35 cellular contexts compared by ENCODE assay signal in genomic region chr20:38477747-38478146, GRCh38.
"Had no signal": no experiment of that assay in that cellular context is flagged by ENCODE, and none has a peak within 500 bp of the region (broad histone marks: within the 10 kb centered on the region; RNA-seq: fewer than 3 reads in every experiment).

No MANE protein-coding gene starts in this region.

- H3K4me3 Mint-ChIP-seq: activated B cell treated with CpG ODN at 0.5 μM for 24 hours; activated CD4-positive, alpha-beta memory T cell treated with anti-CD3 and anti-CD28 coated beads for 36 hours; activated CD4-positive, alpha-beta T cell treated with anti-CD3 and anti-CD28 coated beads, Interleukin-2, amount 10 ng/mL, durations not matched to agents 24 days and 14 days; activated CD8-positive, alpha-beta T cell treated with anti-CD3 and anti-CD28 coated beads for 36 hours; activated naive CD4-positive, alpha-beta T cell treated with anti-CD3 and anti-CD28 coated beads for 36 hours; activated naive CD8-positive, alpha-beta T cell treated with anti-CD3 and anti-CD28 coated beads, Interleukin-2, amount 10 ng/mL, durations not matched to agents 7 days and 5 days; activated T-cell treated with anti-CD3 and anti-CD28 coated beads, Interleukin-2, amount 50 U/mL, for 4 hours; activated T-cell treated with anti-CD3 and anti-CD28 coated beads, Interleukin-2, amount 50 U/mL, for 72 hours; activated T-helper 1 cell treated with anti-CD3 and anti-CD28 coated beads, Interleukin-12 subunit alpha, Interleukin-12 subunit beta, Interleukin-2, Interleukin-4 antibody, amounts not matched to agents 30 ng/mL and 10 ng/mL and 1 ng/mL, durations not matched to agents 14 hours and 24 hours and 36 hours; activated T-helper 17 cell treated with anti-CD3 and anti-CD28 coated beads, Interleukin-2, amount 50 U/mL, for 72 hours; T-helper 1 cell treated with Interleukin-12 subunit alpha and Interleukin-12 subunit beta and Interleukin-4 antibody, amounts not matched to agents 30 μg/mL and 1 μg/mL, for 36 hours had no signal

- H3K27me3 ChIP-seq: adrenal gland, body of pancreas, brain microvascular endothelial cell, breast epithelium had no signal

- H3K4me3 ChIP-seq: adrenal gland, body of pancreas, breast epithelium had no signal

- H3K36me3 ChIP-seq: adrenal gland, breast epithelium had no signal

- H3K27ac ChIP-seq: adrenal gland, body of pancreas, brain microvascular endothelial cell, breast epithelium, VCaP had no signal

- H3K9me3 ChIP-seq: adrenal gland, body of pancreas, breast epithelium had no signal

- DNase-seq: activated B cell treated with CpG ODN at 0.5 μM for 24 hours; activated CD4-positive, alpha-beta memory T cell treated with anti-CD3 and anti-CD28 coated beads for 36 hours; activated CD4-positive, alpha-beta T cell treated with anti-CD3 and anti-CD28 coated beads for 4 hours; activated CD4-positive, alpha-beta T cell treated with anti-CD3 and anti-CD28 coated beads, Interleukin-2, amount 10 ng/mL, durations not matched to agents 24 days and 14 days; activated CD4-positive, alpha-beta T cell treated with anti-CD3 and anti-CD28 coated beads, Interleukin-2, amount 50 U/mL, for 1 hour; activated CD4-positive, alpha-beta T cell treated with anti-CD3 and anti-CD28 coated beads, Interleukin-2, amount 50 U/mL, for 4 hours; activated CD4-positive, CD25-positive, alpha-beta regulatory T cell treated with anti-CD3 and anti-CD28 coated beads, Interleukin-2, amount 50 U/mL, for 72 hours; activated CD8-positive, alpha-beta memory T cell treated with anti-CD3 and anti-CD28 coated beads, Interleukin-2, amount 50 U/mL, for 4 hours; activated CD8-positive, alpha-beta T cell treated with anti-CD3 and anti-CD28 coated beads for 36 hours; activated effector memory CD4-positive, alpha-beta T cell treated with anti-CD3 and anti-CD28 coated beads, Interleukin-2, amount 50 U/mL, for 16 hours; activated gamma-delta T cell treated with Interleukin-2 at 50 U/mL for 16 hours; activated naive CD4-positive, alpha-beta T cell; activated naive CD4-positive, alpha-beta T cell treated with anti-CD3 and anti-CD28 coated beads for 36 hours; activated naive CD4-positive, alpha-beta T cell treated with anti-CD3 and anti-CD28 coated beads, Interleukin-2, amount 50 U/mL, for 16 hours; activated naive CD8-positive, alpha-beta T cell treated with anti-CD3 and anti-CD28 coated beads, Interleukin-2, amount 10 ng/mL, durations not matched to agents 7 days and 5 days; activated T-cell treated with anti-CD3 and anti-CD28 coated beads for 4 hours; activated T-cell treated with anti-CD3 and anti-CD28 coated beads, Interleukin-2, amount 50 U/mL, for 1 hour; activated T-cell treated with anti-CD3 and anti-CD28 coated beads, Interleukin-2, amount 50 U/mL, for 4 hours; activated T-cell treated with anti-CD3 and anti-CD28 coated beads, Interleukin-2, amount 50 U/mL, for 72 hours; adrenal gland; amniotic stem cell; aorta; body of pancreas; brain microvascular endothelial cell; central memory CD4-positive, alpha-beta T cell; T-helper 1 cell; T1000 had no signal

- FAIRE-seq: astrocyte, TTC549 had no signal

- H3K9me3 Mint-ChIP-seq: activated B cell treated with CpG ODN at 0.5 μM for 24 hours; activated CD4-positive, alpha-beta memory T cell treated with anti-CD3 and anti-CD28 coated beads for 36 hours; activated CD4-positive, alpha-beta T cell treated with anti-CD3 and anti-CD28 coated beads, Interleukin-2, amount 10 ng/mL, durations not matched to agents 24 days and 14 days; activated CD8-positive, alpha-beta T cell treated with anti-CD3 and anti-CD28 coated beads for 36 hours; activated naive CD4-positive, alpha-beta T cell treated with anti-CD3 and anti-CD28 coated beads for 36 hours; activated naive CD4-positive, alpha-beta T cell treated with anti-CD3 and anti-CD28 coated beads, Interleukin-2, amount 50 U/mL, for 72 hours; activated naive CD8-positive, alpha-beta T cell treated with anti-CD3 and anti-CD28 coated beads, Interleukin-2, amount 10 ng/mL, durations not matched to agents 7 days and 5 days; activated T-cell treated with anti-CD3 and anti-CD28 coated beads, Interleukin-2, amount 50 U/mL, for 4 hours; activated T-helper 1 cell treated with anti-CD3 and anti-CD28 coated beads, Interleukin-12 subunit alpha, Interleukin-12 subunit beta, Interleukin-2, Interleukin-4 antibody, amounts not matched to agents 30 ng/mL and 10 ng/mL and 1 ng/mL, durations not matched to agents 14 hours and 24 hours and 36 hours; activated T-helper 17 cell treated with anti-CD3 and anti-CD28 coated beads, Interleukin-2, amount 50 U/mL, for 72 hours; T-helper 1 cell treated with Interleukin-12 subunit alpha and Interleukin-12 subunit beta and Interleukin-4 antibody, amounts not matched to agents 30 μg/mL and 1 μg/mL, for 36 hours had no signal

- ATAC-seq: activated CD8-positive, alpha-beta T cell treated with anti-CD3 and anti-CD28 coated beads for 36 hours; activated naive CD4-positive, alpha-beta T cell treated with anti-CD3 and anti-CD28 coated beads, Interleukin-2, amount 50 U/mL, for 72 hours; activated T-cell treated with anti-CD3 and anti-CD28 coated beads, Interleukin-2, amount 50 U/mL, for 4 hours; activated T-cell treated with anti-CD3 and anti-CD28 coated beads, Interleukin-2, amount 50 U/mL, for 72 hours; activated T-helper 17 cell treated with anti-CD3 and anti-CD28 coated beads, Interleukin-2, amount 50 U/mL, for 72 hours; body of pancreas had no signal

- H3K27ac Mint-ChIP-seq: activated B cell treated with CpG ODN at 0.5 μM for 24 hours; activated CD4-positive, alpha-beta memory T cell treated with anti-CD3 and anti-CD28 coated beads for 36 hours; activated CD4-positive, alpha-beta T cell treated with anti-CD3 and anti-CD28 coated beads, Interleukin-2, amount 10 ng/mL, durations not matched to agents 24 days and 14 days; activated CD8-positive, alpha-beta T cell treated with anti-CD3 and anti-CD28 coated beads for 36 hours; activated naive CD4-positive, alpha-beta T cell treated with anti-CD3 and anti-CD28 coated beads for 36 hours; activated naive CD4-positive, alpha-beta T cell treated with anti-CD3 and anti-CD28 coated beads, Interleukin-2, amount 50 U/mL, for 72 hours; activated naive CD8-positive, alpha-beta T cell treated with anti-CD3 and anti-CD28 coated beads, Interleukin-2, amount 10 ng/mL, durations not matched to agents 7 days and 5 days; activated T-cell treated with anti-CD3 and anti-CD28 coated beads, Interleukin-2, amount 50 U/mL, for 72 hours; activated T-helper 1 cell treated with anti-CD3 and anti-CD28 coated beads, Interleukin-12 subunit alpha, Interleukin-12 subunit beta, Interleukin-2, Interleukin-4 antibody, amounts not matched to agents 30 ng/mL and 10 ng/mL and 1 ng/mL, durations not matched to agents 14 hours and 24 hours and 36 hours; activated T-helper 17 cell treated with anti-CD3 and anti-CD28 coated beads, Interleukin-2, amount 50 U/mL, for 72 hours; T-helper 1 cell treated with Interleukin-12 subunit alpha and Interleukin-12 subunit beta and Interleukin-4 antibody, amounts not matched to agents 30 μg/mL and 1 μg/mL, for 36 hours had no signal

- H3K27me3 Mint-ChIP-seq: activated B cell treated with CpG ODN at 0.5 μM for 24 hours; activated CD4-positive, alpha-beta memory T cell treated with anti-CD3 and anti-CD28 coated beads for 36 hours; activated CD4-positive, alpha-beta T cell treated with anti-CD3 and anti-CD28 coated beads, Interleukin-2, amount 10 ng/mL, durations not matched to agents 24 days and 14 days; activated CD8-positive, alpha-beta T cell treated with anti-CD3 and anti-CD28 coated beads for 36 hours; activated naive CD8-positive, alpha-beta T cell treated with anti-CD3 and anti-CD28 coated beads, Interleukin-2, amount 10 ng/mL, durations not matched to agents 7 days and 5 days; activated T-helper 17 cell treated with anti-CD3 and anti-CD28 coated beads, Interleukin-2, amount 50 U/mL, for 72 hours had no signal
